ENCODE assay signal across 17 cellular contexts in genomic region chr22:32618461-32619140, GRCh38.
DNase-seq lines count a peak whose midpoint lies in the region; ATAC-seq and TF ChIP-seq lines count a peak whose summit lies in the region.
"Had no signal": no experiment of that assay in that cellular context is flagged by ENCODE, and none has a peak within 500 bp of the region (broad histone marks: within the 10 kb centered on the region; RNA-seq: fewer than 3 reads in every experiment).

No MANE protein-coding gene starts in this region.

- no peak for TF ChIP-seq CTCF in fibroblast of mammary gland (conservative IDR thresholded peaks at IDR 0.05; ENCODE audit: control insufficient read depth, insufficient read depth, low read depth, low read length)
- no peak for TF ChIP-seq CTCF in spleen (IDR thresholded peaks at IDR 0.05 in 8 of 11, conservative IDR thresholded peaks at IDR 0.05 in 3 of 11)
- TF ChIP-seq CTCF in natural killer cell (IDR thresholded peaks at IDR 0.05) = no peak

- H3K27ac Mint-ChIP-seq in natural killer cell = no peak overlapping the region
- H3K27ac Mint-ChIP-seq: CD4-positive, alpha-beta memory T cell had no signal

- H3K9me3 ChIP-seq in spleen = peaks cover 0 to 9% (median 2%) of the 10 kb centered on the region in 8 donors
- H3K9me3 ChIP-seq: SK-N-SH had no signal

- peaks cover 5 to 60% (median 29%) of the 10 kb centered on the region in 6 donors for H3K4me1 ChIP-seq in spleen

- no peaks in the 10 kb centered on the region for H3K4me1 Mint-ChIP-seq in natural killer cell
- H3K4me1 Mint-ChIP-seq: CD4-positive, alpha-beta memory T cell had no signal

- peak; percentile 10 for DNase-seq in G401 (ENCODE audit: low spot score)
- peak; percentile 30 for DNase-seq in fibroblast of mammary gland (ENCODE audit: low read depth)
- peak; percentile 43 for DNase-seq in medulla oblongata (ENCODE audit: extremely low spot score)
- peak; percentile 51 for DNase-seq in spleen
- no peak for DNase-seq in natural killer cell
- no peak for DNase-seq in RPMI8226
- no peak for DNase-seq in DMS153 treated with DMSO at 0.1 percent for 48 hours (lab: John Stamatoyannopoulos, UW; ENCODE audit: unreplicated experiment)
- no peak for DNase-seq in activated gamma-delta T cell treated with Interleukin-2 at 50 U/mL for 16 hours
- DNase-seq: activated CD8-positive, alpha-beta memory T cell treated with anti-CD3 and anti-CD28 coated beads for 24 hours; activated effector memory CD4-positive, alpha-beta T cell treated with anti-CD3 and anti-CD28 coated beads, Interleukin-2, amount 50 U/mL, for 16 hours; brain microvascular endothelial cell; CD4-positive, alpha-beta memory T cell; EL; glutamatergic neuron; MG63; SK-N-SH; stimulated activated CD4-positive, alpha-beta T cell treated with anti-CD3 and anti-CD28 coated beads, Interleukin-15, amount 100 ng/mL, for 24 hours had no signal

- peak overlapping the region; percentile 57 to 92 (median 78) for H3K27ac ChIP-seq in spleen
- H3K27ac ChIP-seq: brain microvascular endothelial cell had no signal

- no peaks in the 10 kb centered on the region for H3K36me3 ChIP-seq in spleen
- H3K36me3 ChIP-seq: brain microvascular endothelial cell, MG63 had no signal

- ATAC-seq in natural killer cell = no peak

- in situ Hi-C loops in G401 (cut with HindIII; ENCODE audit: low sequenced_read_pairs) = no loop called here

- H3K27me3 ChIP-seq in spleen (replicated peaks in 1 of 7) = no peaks in the 10 kb centered on the region
- H3K27me3 ChIP-seq: brain microvascular endothelial cell, MG63 had no signal

- H3K4me3 Mint-ChIP-seq in natural killer cell = no peak overlapping the region
- H3K4me3 Mint-ChIP-seq: CD4-positive, alpha-beta memory T cell had no signal

- H3K4me3 ChIP-seq in fibroblast of mammary gland (ENCODE audit: control insufficient read depth, low read depth, low read length) (no peak overlapping the region), spleen (no peak overlapping the region)
- H3K4me3 ChIP-seq: MG63 had no signal

- no peak for TF ChIP-seq POLR2A in spleen (IDR thresholded peaks at IDR 0.05)

- peaks cover 0 to 4% of the 10 kb centered on the region in 2 donors for H3K27me3 Mint-ChIP-seq in natural killer cell (ENCODE audit: low read depth in 2 of 2)

- 55 to 77% (median 71%) methylated on average over 3 of the region's 3 CpGs for WGBS in spleen, 5 donors

- intact Hi-C loops in spleen (cut with DNase I; ENCODE audit: low total_unique reads) = no loop called here
- intact Hi-C loops in natural killer cell (cut with micrococcal nuclease) = no loop called here

- H3K36me3 Mint-ChIP-seq in natural killer cell = no peaks in the 10 kb centered on the region
- H3K36me3 Mint-ChIP-seq: CD4-positive, alpha-beta memory T cell had no signal

- H3K9me3 Mint-ChIP-seq in natural killer cell = no peaks in the 10 kb centered on the region

Comparison
In these comparisons a context has a peak if more than half of its experiments do, and no peak if none do; other contexts are left out.
1. DNase-seq: peak in G401 (single experiment), fibroblast of mammary gland (single experiment), medulla oblongata (single experiment) and spleen (single experiment); none in natural killer cell (single experiment), RPMI8226 (single experiment), DMS153 treated with DMSO at 0.1 percent for 48 hours (single experiment) and activated gamma-delta T cell treated with Interleukin-2 at 50 U/mL for 16 hours (single experiment).